18 cellular contexts compared by ENCODE assay signal in the genomic region with DNA sequence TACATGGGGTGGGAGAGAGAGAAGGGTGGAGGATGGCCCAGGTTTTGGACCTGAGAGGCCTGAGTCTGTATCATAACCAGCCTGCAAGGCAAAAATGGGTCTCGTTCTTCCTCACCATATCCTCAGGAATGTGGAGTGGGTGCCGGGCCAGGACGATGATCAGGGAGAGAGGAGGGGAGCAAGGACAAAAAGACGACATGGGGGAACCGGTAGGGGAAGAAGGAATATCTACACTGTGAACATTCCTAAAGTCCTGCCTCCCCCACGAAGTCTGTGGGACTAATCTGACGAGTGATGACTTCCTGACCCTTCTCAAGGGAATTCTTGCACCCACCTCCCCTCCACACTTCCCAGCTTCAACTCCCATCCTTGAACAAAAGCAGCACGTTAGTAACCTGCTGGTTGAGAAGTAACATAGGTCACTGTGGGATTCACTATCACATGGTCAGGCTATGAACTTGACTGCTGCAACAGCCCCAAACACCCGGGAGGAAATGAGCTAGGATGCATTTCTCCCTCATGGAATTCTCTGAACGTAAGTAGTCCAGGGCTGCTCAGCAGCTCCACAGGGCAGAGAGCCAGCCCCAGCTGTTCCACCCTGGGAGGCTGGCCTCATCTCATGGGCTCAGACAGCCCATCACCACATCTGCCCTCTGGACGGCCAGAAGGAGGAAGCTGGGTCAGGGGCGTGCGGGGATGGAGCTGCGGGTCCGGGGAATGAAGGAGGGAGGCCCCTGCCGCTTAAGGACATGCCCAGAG. TPM values are rescaled to one million over a fixed set of nuclear protein-coding genes. Genes with fewer than 3 reads are reported as not detected.
A peak's percentile ranks its signal among the peaks of the same experiment; 100 is the strongest.
DNase-seq lines count a peak whose midpoint lies in the region; ATAC-seq, FAIRE-seq and TF ChIP-seq lines count a peak whose summit lies in the region.
"Had no signal": no experiment of that assay in that cellular context is flagged by ENCODE, and none has a peak within 500 bp of the region (broad histone marks: within the 10 kb centered on the region; RNA-seq: fewer than 3 reads in every experiment).

No MANE protein-coding gene starts in this region.

- no peak overlapping the region for H4K91ac ChIP-seq in neuronal stem cell (ENCODE audit: low read depth, low read length, poor library complexity)

- no peak overlapping the region for H2BK12ac ChIP-seq in neuronal stem cell (ENCODE audit: low read length)

- H3K27ac Mint-ChIP-seq in activated CD4-positive, alpha-beta T cell treated with anti-CD3 and anti-CD28 coated beads, Interleukin-2, amount 10 ng/mL, durations not matched to agents 24 days and 14 days = no peak overlapping the region
- H3K27ac Mint-ChIP-seq: activated CD4-positive, alpha-beta T cell treated with anti-CD3 and anti-CD28 coated beads for 36 hours; endodermal cell; stimulated activated naive CD8-positive, alpha-beta T cell treated with anti-CD3 and anti-CD28 coated beads, Interleukin-15, amount 100 ng/mL, for 72 hours had no signal

- H3K4me3 ChIP-seq in K562 (no peak overlapping the region), neuronal stem cell (ENCODE audit: low read length in 2 of 2) (no peak overlapping the region)

- no peaks in the 10 kb centered on the region for H3K79me1 ChIP-seq in neuronal stem cell (ENCODE audit: low read depth, low read length)

- ATAC-seq in K562 = no peak
- ATAC-seq in left cardiac atrium = peak; percentile 78 to 84
- no peak for ATAC-seq in GM21447 (IDR thresholded peaks at IDR 0.05; ENCODE audit: unreplicated experiment)
- ATAC-seq in GM19467 (IDR thresholded peaks at IDR 0.05; ENCODE audit: unreplicated experiment) = no peak
- ATAC-seq: activated CD4-positive, alpha-beta T cell treated with anti-CD3 and anti-CD28 coated beads for 36 hours; stimulated activated naive CD8-positive, alpha-beta T cell treated with anti-CD3 and anti-CD28 coated beads, Interleukin-15, amount 100 ng/mL, for 72 hours had no signal

- in situ Hi-C loops in K562 (cut with MboI) = no loop called here

- DNase-seq in GM03348 (ENCODE audit: low spot score) (peak; percentile 59), K562 (ENCODE audit: extremely low read depth in 1 of 4, low spot score in 3 of 4) (no peak), left cardiac atrium (peak; percentile 67), neuronal stem cell (ENCODE audit: low spot score) (no peak), SK-N-DZ (ENCODE audit: low spot score) (no peak)
- no peak for DNase-seq in activated CD4-positive, alpha-beta T cell treated with anti-CD3 and anti-CD28 coated beads, Interleukin-2, amount 10 ng/mL, durations not matched to agents 24 days and 14 days
- DNase-seq: activated CD4-positive, alpha-beta T cell treated with anti-CD3 and anti-CD28 coated beads for 36 hours; activated T-cell treated with anti-CD3 and anti-CD28 coated beads, Interleukin-2, amount 50 U/mL, for 48 hours; CD4-positive, alpha-beta memory T cell; endodermal cell; mesendoderm; MM.1S; stimulated activated naive CD8-positive, alpha-beta T cell treated with anti-CD3 and anti-CD28 coated beads, Interleukin-15, amount 100 ng/mL, for 72 hours; T-helper 1 cell had no signal

- H3K36me3 Mint-ChIP-seq in activated CD4-positive, alpha-beta T cell treated with anti-CD3 and anti-CD28 coated beads, Interleukin-2, amount 10 ng/mL, durations not matched to agents 24 days and 14 days (ENCODE audit: low read depth) = no peaks in the 10 kb centered on the region
- H3K36me3 Mint-ChIP-seq: CD4-positive, alpha-beta memory T cell had no signal

- H3K9me3 ChIP-seq in K562 (replicated peaks; ENCODE audit: control insufficient read depth, insufficient read depth, low read depth, low read length) = no peaks in the 10 kb centered on the region
- H3K9me3 ChIP-seq in neuronal stem cell (replicated peaks in 1 of 2; ENCODE audit: control insufficient read depth in 2 of 2, insufficient read depth in 1 of 2, low read depth in 1 of 2, low read length in 2 of 2) = peaks cover 0 to 2% of the 10 kb centered on the region in 2 donors

- WGBS in K562 (ENCODE audit: insufficient coverage, low coverage, missing lambda C conversion rate) = 14% methylated on average over 15 of the region's 16 CpGs
- WGBS in neuronal stem cell (ENCODE audit: extremely low coverage in 2 of 2, insufficient read length in 2 of 2, insufficient replicate concordance in 1 of 2), 2 donors = no CpG with 5 or more reads among the region's 16 CpGs

- H3K4me3 Mint-ChIP-seq in activated CD4-positive, alpha-beta T cell treated with anti-CD3 and anti-CD28 coated beads, Interleukin-2, amount 10 ng/mL, durations not matched to agents 24 days and 14 days = no peak overlapping the region
- H3K4me3 Mint-ChIP-seq: activated CD4-positive, alpha-beta T cell treated with anti-CD3 and anti-CD28 coated beads for 36 hours; CD4-positive, alpha-beta memory T cell; endodermal cell; stimulated activated naive CD8-positive, alpha-beta T cell treated with anti-CD3 and anti-CD28 coated beads, Interleukin-15, amount 100 ng/mL, for 72 hours had no signal

- TF ChIP-seq POLR2A in K562 (conservative IDR thresholded peaks at IDR 0.05) = no peak

- no peak for TF ChIP-seq RAD21 in K562 (CRISPR knock-in tag; conservative IDR thresholded peaks at IDR 0.05 in 1 of 2, IDR thresholded peaks at IDR 0.05 in 1 of 2)

- no peaks in the 10 kb centered on the region for H3K36me3 ChIP-seq in K562 (ENCODE audit: control insufficient read depth, insufficient read depth, low read length)
- H3K36me3 ChIP-seq in neuronal stem cell (replicated peaks in 1 of 2; ENCODE audit: control insufficient read depth in 2 of 2, insufficient read depth in 2 of 2, low read length in 2 of 2) = no peaks in the 10 kb centered on the region

- H3K9me1 ChIP-seq in K562 (ENCODE audit: control insufficient read depth, insufficient read depth, low read length) = no peaks in the 10 kb centered on the region

- no peak overlapping the region for H2BK15ac ChIP-seq in neuronal stem cell (ENCODE audit: low read length)

- H2BK120ac ChIP-seq in neuronal stem cell (ENCODE audit: low read depth, low read length) = no peak overlapping the region

- no peak overlapping the region for H3K23ac ChIP-seq in neuronal stem cell (ENCODE audit: low read depth, low read length, poor library complexity)

- peak overlapping the region; percentile 49 for H2AFZ ChIP-seq in K562 (ENCODE audit: low read depth, low read length)
- H2AFZ ChIP-seq in neuronal stem cell (ENCODE audit: low read length) = peak overlapping the region; percentile 53

- no peak overlapping the region for H3K4ac ChIP-seq in neuronal stem cell (ENCODE audit: low read length)

- H3K4me2 ChIP-seq in K562 (ENCODE audit: insufficient read depth, low read length) = no peak overlapping the region; the same call in 1 of the 2 replicates
- no peak overlapping the region for H3K4me2 ChIP-seq in neuronal stem cell (ENCODE audit: insufficient read depth, low read length, poor library complexity, severe bottlenecking)

- peaks cover 0 to 14% of the 10 kb centered on the region in 2 experiments; a peak in 4 of 5 replicates for H3K4me1 ChIP-seq in K562 (replicated peaks in 1 of 2; ENCODE audit: control insufficient read depth in 2 of 2, insufficient read depth in 2 of 2, low read length in 2 of 2)
- peaks cover 0 to 2% of the 10 kb centered on the region in 2 donors for H3K4me1 ChIP-seq in neuronal stem cell (ENCODE audit: control insufficient read depth in 2 of 2, insufficient read depth in 1 of 2, low read depth in 1 of 2, low read length in 2 of 2)

- BruUV-seq in K562 (replicated peaks; lab: Mats Ljungman, UMichigan) = no TSS peak

- no peaks in the 10 kb centered on the region for H4K20me1 ChIP-seq in K562 (replicated peaks; ENCODE audit: control insufficient read depth, insufficient read depth, low read length)

- intact Hi-C loops in K562 (cut with micrococcal nuclease) = no loop called here
- intact Hi-C loops in left cardiac atrium (cut with DNase I) = no loop called here
- intact Hi-C loops in activated CD4-positive, alpha-beta T cell treated with anti-CD3 and anti-CD28 coated beads, Interleukin-2, amount 10 ng/mL, durations not matched to agents 24 days and 14 days (cut with micrococcal nuclease) = no loop called here

- H3K14ac ChIP-seq in neuronal stem cell (ENCODE audit: low read length) = peak overlapping the region; percentile 67

- H4K8ac ChIP-seq in neuronal stem cell (ENCODE audit: low read depth, low read length) = no peak overlapping the region

- POLR2A ChIA-PET in K562 (lab: Yijun Ruan, JAX) = interaction anchor here (1.0 to 1.1 kb wide), 2 partner anchors 16 to 118 kb away, joined by 3 to 4 read pairs; no protein-coding TSS in a partner anchor

- no peaks in the 10 kb centered on the region for H3K79me2 ChIP-seq in K562 (ENCODE audit: control insufficient read depth, insufficient read depth, low read length)

- no peak overlapping the region for H2BK5ac ChIP-seq in neuronal stem cell (ENCODE audit: low read length)

- no peaks in the 10 kb centered on the region for H3K9me3 Mint-ChIP-seq in activated CD4-positive, alpha-beta T cell treated with anti-CD3 and anti-CD28 coated beads, Interleukin-2, amount 10 ng/mL, durations not matched to agents 24 days and 14 days
- H3K9me3 Mint-ChIP-seq: CD4-positive, alpha-beta memory T cell; endodermal cell; stimulated activated naive CD8-positive, alpha-beta T cell treated with anti-CD3 and anti-CD28 coated beads, Interleukin-15, amount 100 ng/mL, for 72 hours had no signal

- CTCF ChIA-PET in K562 (lab: Yijun Ruan, JAX; ENCODE audit: low intra/inter-chr PET ratio) = no interaction called here

- no peak for TF ChIP-seq EP300 in K562 (IDR thresholded peaks at IDR 0.05; ENCODE audit: low read length)

- H3K27me3 Mint-ChIP-seq in activated CD4-positive, alpha-beta T cell treated with anti-CD3 and anti-CD28 coated beads, Interleukin-2, amount 10 ng/mL, durations not matched to agents 24 days and 14 days = peaks cover 2% of the 10 kb centered on the region
- H3K27me3 Mint-ChIP-seq: activated CD4-positive, alpha-beta T cell treated with anti-CD3 and anti-CD28 coated beads for 36 hours; stimulated activated naive CD8-positive, alpha-beta T cell treated with anti-CD3 and anti-CD28 coated beads, Interleukin-15, amount 100 ng/mL, for 72 hours had no signal

- TF ChIP-seq CTCF in K562 (IDR thresholded peaks at IDR 0.05 in 2 of 3, conservative IDR thresholded peaks at IDR 0.05 in 1 of 3; ENCODE audit: insufficient read depth in 2 of 3, low read depth in 1 of 3, low read length in 3 of 3) = no peak

- no peaks in the 10 kb centered on the region for H3K27me3 ChIP-seq in K562 (ENCODE audit: control insufficient read depth in 2 of 2, insufficient read depth in 2 of 2, low read length in 2 of 2)
- H3K27me3 ChIP-seq in neuronal stem cell (ENCODE audit: control insufficient read depth in 3 of 3, insufficient read depth in 3 of 3, low read depth in 1 of 3, low read length in 3 of 3) = no peaks in the 10 kb centered on the region

- H3K9ac ChIP-seq in K562 (ENCODE audit: insufficient read depth in 1 of 2, low read depth in 2 of 2, low read length in 2 of 2) = no peak overlapping the region
- H3K9ac ChIP-seq in neuronal stem cell (ENCODE audit: low read depth, low read length, poor library complexity) = peak overlapping the region; percentile 34

- no peak overlapping the region for H3K27ac ChIP-seq in K562 (ENCODE audit: extremely low read depth, low read depth, low read length)
- no peak overlapping the region for H3K27ac ChIP-seq in neuronal stem cell (replicated peaks; ENCODE audit: low read length)

- peaks cover 6% of the 10 kb centered on the region for H3K4me1 Mint-ChIP-seq in activated CD4-positive, alpha-beta T cell treated with anti-CD3 and anti-CD28 coated beads, Interleukin-2, amount 10 ng/mL, durations not matched to agents 24 days and 14 days
- H3K4me1 Mint-ChIP-seq: CD4-positive, alpha-beta memory T cell had no signal

- no peak for FAIRE-seq in K562 (lab: Jason Lieb, UNC)
- FAIRE-seq: H54 had no signal

- H3K18ac ChIP-seq in neuronal stem cell (ENCODE audit: low read length) = peak overlapping the region; percentile 79

- peak overlapping the region; percentile 9 for H2AK5ac ChIP-seq in neuronal stem cell (ENCODE audit: low read depth, low read length)

RNA-seq across cellular contexts. Expression of gene VWF, which starts 36.8 kb away (rescaled TPM):
- 0.02 TPM in 1 of 2 replicates, not detected in the other for total RNA-seq in K562 (2011; cell fraction: chromatin; rRNA removed; ENCODE audit: low replicate concordance)
- total RNA-seq in K562 (2011; cell fraction: nucleolus; rRNA removed) = 0.33 TPM in 1 of 2 replicates, not detected in the other
- not detected in 2 replicates for total RNA-seq in K562 (2011; cell fraction: nucleoplasm; rRNA removed)
- not detected in 2 replicates for total RNA-seq in K562 (2014; rRNA removed)
- not detected in 2 replicates for total RNA-seq in K562 (2014; rRNA removed; fragmentation: Illumina TruSeq; extraction: Trizol)
- not detected in 2 replicates for total RNA-seq in K562 (2015; rRNA removed; fragmentation: Illumina TruSeq; extraction: Trizol)
- total RNA-seq in K562 (2021) = 0.40 and 0.53 TPM in 2 replicates
- polyA plus RNA-seq in K562 (2011; rRNA removed) = not detected in 2 replicates
- polyA plus RNA-seq in K562 (2011; cell fraction: cytosol; rRNA removed) = 0.04 and 0.07 TPM in 2 replicates
- 0.01 TPM in 2 replicates for polyA plus RNA-seq in K562 (2011; cell fraction: nucleus; rRNA removed)
- polyA plus RNA-seq in K562 (2012) = 0.01 TPM in 2 replicates
- polyA plus RNA-seq in K562 (2014; fragmentation: Illumina TruSeq; extraction: Trizol) = not detected in 2 replicates
- polyA plus RNA-seq in K562 (2014; fragmentation: Nextera tagmentation; extraction: Ambion mirVana) = not detected
- not detected in 2 replicates for polyA plus RNA-seq in K562 (2014; rRNA removed)
- polyA minus RNA-seq in K562 (2011; rRNA and poly(A)+ RNA removed) = not detected in 2 replicates
- not detected in 2 replicates for polyA minus RNA-seq in K562 (2011; cell fraction: cytosol; rRNA and poly(A)+ RNA removed)
- not detected in 2 replicates for polyA minus RNA-seq in K562 (2011; cell fraction: nucleus; rRNA and poly(A)+ RNA removed)
- total RNA-seq in left cardiac atrium = 100 to 1,000 TPM; 241 to 483 TPM
- 0.24 TPM for polyA plus RNA-seq in neuronal stem cell (2013, experiment 1 of 2)
- 0.25 TPM for polyA plus RNA-seq in neuronal stem cell (2013, experiment 2 of 2)
- total RNA-seq in activated CD4-positive, alpha-beta T cell treated with anti-CD3 and anti-CD28 coated beads, Interleukin-2, amount 10 ng/mL, durations not matched to agents 24 days and 14 days = 0.09 TPM in 1 of 2 replicates, not detected in the other
- polyA plus RNA-seq in SK-N-DZ (2014; cell fraction: cytosol; rRNA removed) = 0.16 and 0.23 TPM in 2 replicates
- polyA plus RNA-seq in SK-N-DZ (2014; cell fraction: nucleus; rRNA removed) = 0.31 and 0.36 TPM in 2 replicates

RNA-seq across cellular contexts. Expression of gene CD9, which starts 38.9 kb away (rescaled TPM):
- 1.1 and 6.1 TPM in 2 replicates for total RNA-seq in K562 (2011; cell fraction: chromatin; rRNA removed; ENCODE audit: low replicate concordance)
- total RNA-seq in K562 (2011; cell fraction: nucleolus; rRNA removed) = 2.9 and 5.0 TPM in 2 replicates
- 2.5 and 2.7 TPM in 2 replicates for total RNA-seq in K562 (2011; cell fraction: nucleoplasm; rRNA removed)
- 0.41 and 0.45 TPM in 2 replicates for total RNA-seq in K562 (2014; rRNA removed)
- 0.29 and 0.62 TPM in 2 replicates for total RNA-seq in K562 (2014; rRNA removed; fragmentation: Illumina TruSeq; extraction: Trizol)
- total RNA-seq in K562 (2015; rRNA removed; fragmentation: Illumina TruSeq; extraction: Trizol) = 0.41 and 0.43 TPM in 2 replicates
- 1.2 and 2.0 TPM in 2 replicates for total RNA-seq in K562 (2021)
- 5.6 and 11.9 TPM in 2 replicates for polyA plus RNA-seq in K562 (2011; rRNA removed)
- 5.8 and 12.8 TPM in 2 replicates for polyA plus RNA-seq in K562 (2011; cell fraction: cytosol; rRNA removed)
- polyA plus RNA-seq in K562 (2011; cell fraction: nucleus; rRNA removed) = 3.2 and 8.1 TPM in 2 replicates
- 1.2 and 1.3 TPM in 2 replicates for polyA plus RNA-seq in K562 (2012)
- polyA plus RNA-seq in K562 (2014; fragmentation: Illumina TruSeq; extraction: Trizol) = 0.42 and 0.65 TPM in 2 replicates
- under 1 TPM; 0.59 to 0.74 TPM for polyA plus RNA-seq in K562 (2014; fragmentation: Nextera tagmentation; extraction: Ambion mirVana)
- 0.49 and 1.2 TPM in 2 replicates for polyA plus RNA-seq in K562 (2014; rRNA removed)
- polyA minus RNA-seq in K562 (2011; rRNA and poly(A)+ RNA removed) = 6.0 and 10.7 TPM in 2 replicates
- 2.6 and 6.0 TPM in 2 replicates for polyA minus RNA-seq in K562 (2011; cell fraction: cytosol; rRNA and poly(A)+ RNA removed)
- polyA minus RNA-seq in K562 (2011; cell fraction: nucleus; rRNA and poly(A)+ RNA removed) = 2.2 and 4.1 TPM in 2 replicates
- 100 to 1,000 TPM in 1 of 2 donors, 10 to 100 TPM in 1; 55.1 to 167 TPM for total RNA-seq in left cardiac atrium
- polyA plus RNA-seq in neuronal stem cell (2013, experiment 1 of 2) = 6.3 TPM
- polyA plus RNA-seq in neuronal stem cell (2013, experiment 2 of 2) = 6.4 TPM
- total RNA-seq in activated CD4-positive, alpha-beta T cell treated with anti-CD3 and anti-CD28 coated beads, Interleukin-2, amount 10 ng/mL, durations not matched to agents 24 days and 14 days = 35.6 and 40.5 TPM in 2 replicates
- polyA plus RNA-seq in SK-N-DZ (2014; cell fraction: cytosol; rRNA removed) = 108 and 135 TPM in 2 replicates
- 46.5 and 66.6 TPM in 2 replicates for polyA plus RNA-seq in SK-N-DZ (2014; cell fraction: nucleus; rRNA removed)
- total RNA-seq: OCI-LY7 had no signal

Comparison
In these comparisons a context has a peak if more than half of its experiments do, and no peak if none do; other contexts are left out.
1. DNase-seq: peak in GM03348 (single experiment) and left cardiac atrium (single experiment); none in K562 (0 of 4), neuronal stem cell (single experiment), activated CD4-positive, alpha-beta T cell treated with anti-CD3 and anti-CD28 coated beads, Interleukin-2, amount 10 ng/mL, durations not matched to agents 24 days and 14 days (single experiment) and SK-N-DZ (single experiment).
2. ATAC-seq: peak in left cardiac atrium (2 of 2); none in K562 (single experiment), GM21447 (single experiment) and GM19467 (single experiment).
3. RNA of gene VWF, which starts 36.8 kb away (total RNA-seq): 241 to 483 TPM in left cardiac atrium; 0.09 TPM in activated CD4-positive, alpha-beta T cell treated with anti-CD3 and anti-CD28 coated beads, Interleukin-2, amount 10 ng/mL, durations not matched to agents 24 days and 14 days and 0.02 to 0.53 TPM in K562; every median in the first group is over 100 times any median in the second.